15 cellular contexts compared by ENCODE assay signal in genomic region chr2:43192939-43193651, GRCh38. TPM values are rescaled to one million over a fixed set of nuclear protein-coding genes. Genes with fewer than 3 reads are reported as not detected.
DNase-seq lines count a peak whose midpoint lies in the region; ATAC-seq and TF ChIP-seq lines count a peak whose summit lies in the region.
"Had no signal": no experiment of that assay in that cellular context is flagged by ENCODE, and none has a peak within 500 bp of the region (broad histone marks: within the 10 kb centered on the region; RNA-seq: fewer than 3 reads in every experiment).

No MANE protein-coding gene starts in this region.

- H3K27me3 ChIP-seq in mesendoderm (ENCODE audit: insufficient read depth, low read length, poor library complexity) (no peaks in the 10 kb centered on the region), thymus (ENCODE audit: control insufficient read depth, insufficient read depth) (no peaks in the 10 kb centered on the region), H7 (ENCODE audit: control insufficient read depth, insufficient read depth, low read length) (no peaks in the 10 kb centered on the region), adrenal gland (no peaks in the 10 kb centered on the region)
- H3K27me3 ChIP-seq: tibial artery had no signal

- H3K4me2 ChIP-seq in mesendoderm (ENCODE audit: low read length) = no peak overlapping the region

- no peak for DNase-seq in activated T-cell treated with anti-CD3 and anti-CD28 coated beads, Interleukin-2, amount 50 U/mL, for 4 hours
- no peak for DNase-seq in activated T-cell treated with anti-CD3 and anti-CD28 coated beads, Interleukin-2, amount 50 U/mL, for 1 hour
- no peak for DNase-seq in activated naive CD4-positive, alpha-beta T cell treated with anti-CD3 and anti-CD28 coated beads, Interleukin-2, amount 10 ng/mL, durations not matched to agents 7 days and 5 days
- DNase-seq in mesendoderm (no peak), H7 (no peak), adrenal gland (no peak)
- DNase-seq: activated CD4-positive, CD25-positive, alpha-beta regulatory T cell treated with anti-CD3 and anti-CD28 coated beads, Interleukin-2, amount 50 U/mL, for 72 hours; anterior cingulate cortex; effector CD4-positive, alpha-beta T cell; MV-4-11; NCI-H524; SHP77; tibial artery had no signal

- H2AK5ac ChIP-seq in mesendoderm (ENCODE audit: low read length) = no peak overlapping the region

- no peak for ATAC-seq in activated T-cell treated with anti-CD3 and anti-CD28 coated beads, Interleukin-2, amount 50 U/mL, for 4 hours
- ATAC-seq in HG02852 (IDR thresholded peaks at IDR 0.05; ENCODE audit: unreplicated experiment) = no peak

- no peak overlapping the region for H4K5ac ChIP-seq in mesendoderm (ENCODE audit: low read length)

- H3K18ac ChIP-seq in mesendoderm (ENCODE audit: low read length) = no peak overlapping the region

- peak overlapping the region; percentile 98 for H3K27ac Mint-ChIP-seq in activated naive CD4-positive, alpha-beta T cell treated with anti-CD3 and anti-CD28 coated beads, Interleukin-2, amount 10 ng/mL, durations not matched to agents 7 days and 5 days

- CTCF ChIA-PET in activated naive CD4-positive, alpha-beta T cell treated with anti-CD3 and anti-CD28 coated beads, Interleukin-2, amount 10 ng/mL, durations not matched to agents 7 days and 5 days (lab: Charles Lee) = interaction anchor here (0.8 to 4.8 kb wide), 9 partner anchors 13 to 66 kb away, joined by 3 to 32 read pairs (median 5); partner anchors contain the start of gene ZFP36L2

- H3K9me3 Mint-ChIP-seq in activated T-cell treated with anti-CD3 and anti-CD28 coated beads, Interleukin-2, amount 50 U/mL, for 4 hours = no peaks in the 10 kb centered on the region
- H3K9me3 Mint-ChIP-seq in activated naive CD4-positive, alpha-beta T cell treated with anti-CD3 and anti-CD28 coated beads, Interleukin-2, amount 10 ng/mL, durations not matched to agents 7 days and 5 days = no peaks in the 10 kb centered on the region

- peak overlapping the region; percentile 22 for H3K4me3 Mint-ChIP-seq in activated T-cell treated with anti-CD3 and anti-CD28 coated beads, Interleukin-2, amount 50 U/mL, for 4 hours
- peak overlapping the region; percentile 87 for H3K4me3 Mint-ChIP-seq in activated naive CD4-positive, alpha-beta T cell treated with anti-CD3 and anti-CD28 coated beads, Interleukin-2, amount 10 ng/mL, durations not matched to agents 7 days and 5 days

- WGBS in mesendoderm (ENCODE audit: extremely low coverage, insufficient coverage, low lambda C conversion rate) = no CpG with 5 or more reads among the region's 10 CpGs
- 81% methylated on average over 10 of the region's 10 CpGs for WGBS in thymus
- WGBS in adrenal gland, 4 donors = 86 to 92% (median 88%) methylated on average over 6 to 10 of the region's 10 CpGs

- TF ChIP-seq POLR2A in adrenal gland (IDR thresholded peaks at IDR 0.05) = no peak

- no peaks in the 10 kb centered on the region for H3K27me3 Mint-ChIP-seq in activated T-cell treated with anti-CD3 and anti-CD28 coated beads, Interleukin-2, amount 50 U/mL, for 4 hours (ENCODE audit: low read depth)
- peaks cover 3% of the 10 kb centered on the region for H3K27me3 Mint-ChIP-seq in activated naive CD4-positive, alpha-beta T cell treated with anti-CD3 and anti-CD28 coated beads, Interleukin-2, amount 10 ng/mL, durations not matched to agents 7 days and 5 days

- H2BK5ac ChIP-seq in mesendoderm (ENCODE audit: low read length) = no peak overlapping the region

- no peaks in the 10 kb centered on the region for H3K36me3 Mint-ChIP-seq in activated T-cell treated with anti-CD3 and anti-CD28 coated beads, Interleukin-2, amount 50 U/mL, for 4 hours (ENCODE audit: insufficient read depth)
- H3K36me3 Mint-ChIP-seq in activated naive CD4-positive, alpha-beta T cell treated with anti-CD3 and anti-CD28 coated beads, Interleukin-2, amount 10 ng/mL, durations not matched to agents 7 days and 5 days = peaks cover 18% of the 10 kb centered on the region

- no peak overlapping the region for H2BK15ac ChIP-seq in mesendoderm (replicated peaks; ENCODE audit: low read depth)

- no peak overlapping the region for H4K8ac ChIP-seq in mesendoderm (ENCODE audit: low read depth, low read length)

- H3K4me3 ChIP-seq in mesendoderm (ENCODE audit: low read length) (no peak overlapping the region), thymus (ENCODE audit: low read length) (no peak overlapping the region), H7 (ENCODE audit: insufficient read depth, low read depth, low read length) (no peak overlapping the region), adrenal gland (no peak overlapping the region)
- H3K4me3 ChIP-seq: tibial artery had no signal

- peak overlapping the region; percentile 43 for H3K56ac ChIP-seq in mesendoderm (ENCODE audit: low read length)

- peaks cover 59% of the 10 kb centered on the region for H3K4me1 Mint-ChIP-seq in activated T-cell treated with anti-CD3 and anti-CD28 coated beads, Interleukin-2, amount 50 U/mL, for 4 hours (ENCODE audit: low read depth)
- peaks cover 69% of the 10 kb centered on the region for H3K4me1 Mint-ChIP-seq in activated naive CD4-positive, alpha-beta T cell treated with anti-CD3 and anti-CD28 coated beads, Interleukin-2, amount 10 ng/mL, durations not matched to agents 7 days and 5 days

- H3K36me3 ChIP-seq in mesendoderm (ENCODE audit: control insufficient read depth, insufficient read depth, low read length) (no peaks in the 10 kb centered on the region), thymus (ENCODE audit: control insufficient read depth, insufficient read depth) (no peaks in the 10 kb centered on the region), H7 (replicated peaks; ENCODE audit: control insufficient read depth, insufficient read depth, low read length) (no peaks in the 10 kb centered on the region), adrenal gland (replicated peaks in 1 of 2) (no peaks in the 10 kb centered on the region)
- H3K36me3 ChIP-seq: tibial artery had no signal

- H3K23ac ChIP-seq in mesendoderm (ENCODE audit: low read length) = no peak overlapping the region

- H3K4ac ChIP-seq in mesendoderm (ENCODE audit: low read depth, low read length) = no peak overlapping the region

- intact Hi-C loops in adrenal gland (cut with DNase I) = loop anchor here in 1 of 2 donors (10.0 kb wide), 1 partner anchor 718 kb away; no protein-coding TSS in a partner anchor

- no peaks in the 10 kb centered on the region for H3K79me1 ChIP-seq in mesendoderm (ENCODE audit: low read length)

- H2BK120ac ChIP-seq in mesendoderm (ENCODE audit: low read depth, low read length) = no peak overlapping the region

- H3K27ac ChIP-seq in mesendoderm (ENCODE audit: low read depth, low read length) (no peak overlapping the region), thymus (ENCODE audit: low read depth) (peak overlapping the region; percentile 52), adrenal gland (no peak overlapping the region)
- H3K27ac ChIP-seq: tibial artery had no signal

- H3K4me1 ChIP-seq in mesendoderm (ENCODE audit: control insufficient read depth, low read depth, low read length) = peaks cover 4% of the 10 kb centered on the region
- peaks cover 40% of the 10 kb centered on the region for H3K4me1 ChIP-seq in thymus (ENCODE audit: control insufficient read depth, insufficient read depth, low read length)
- H3K4me1 ChIP-seq in adrenal gland (replicated peaks in 1 of 2) = no peaks in the 10 kb centered on the region
- H3K4me1 ChIP-seq: tibial artery had no signal

- H3K79me2 ChIP-seq in mesendoderm (ENCODE audit: control insufficient read depth, insufficient read depth, low read length) = no peaks in the 10 kb centered on the region

- no peak for TF ChIP-seq CTCF in adrenal gland (IDR thresholded peaks at IDR 0.05)

- H3K9me3 ChIP-seq in thymus (ENCODE audit: control insufficient read depth) = no peaks in the 10 kb centered on the region
- H3K9me3 ChIP-seq in adrenal gland (replicated peaks in 1 of 3) = no peaks in the 10 kb centered on the region
- H3K9me3 ChIP-seq: tibial artery had no signal

- H3K9ac ChIP-seq in mesendoderm (ENCODE audit: low read length) = no peak overlapping the region

RNA-seq across cellular contexts. Expression of gene ZFP36L2, which starts 33.3 kb away (rescaled TPM):
- 10 to 100 TPM; 67.7 to 81.4 (median 75.5) TPM for total RNA-seq in activated T-cell treated with anti-CD3 and anti-CD28 coated beads, Interleukin-2, amount 50 U/mL, for 4 hours
- polyA plus RNA-seq in mesendoderm (2013, experiment 1 of 2) = 71.1 TPM
- polyA plus RNA-seq in mesendoderm (2013, experiment 2 of 2) = 70.6 TPM
- polyA plus RNA-seq in thymus = 412 TPM
- total RNA-seq in H7 (2014; rRNA removed; shearing (Covaris generic)) = 9.5 and 12.0 TPM in 2 replicates
- total RNA-seq in adrenal gland = 100 to 1,000 TPM in 5 of 8 donors, 10 to 100 TPM in 3; 46.2 to 333 (median 111) TPM
- polyA plus RNA-seq in adrenal gland = 100 to 1,000 TPM in 2 of 3 donors, 10 to 100 TPM in 1; 29.2 to 159 (median 105) TPM
